Comparison of ENCODE assay signal across 11 cellular contexts in the genomic region with DNA sequence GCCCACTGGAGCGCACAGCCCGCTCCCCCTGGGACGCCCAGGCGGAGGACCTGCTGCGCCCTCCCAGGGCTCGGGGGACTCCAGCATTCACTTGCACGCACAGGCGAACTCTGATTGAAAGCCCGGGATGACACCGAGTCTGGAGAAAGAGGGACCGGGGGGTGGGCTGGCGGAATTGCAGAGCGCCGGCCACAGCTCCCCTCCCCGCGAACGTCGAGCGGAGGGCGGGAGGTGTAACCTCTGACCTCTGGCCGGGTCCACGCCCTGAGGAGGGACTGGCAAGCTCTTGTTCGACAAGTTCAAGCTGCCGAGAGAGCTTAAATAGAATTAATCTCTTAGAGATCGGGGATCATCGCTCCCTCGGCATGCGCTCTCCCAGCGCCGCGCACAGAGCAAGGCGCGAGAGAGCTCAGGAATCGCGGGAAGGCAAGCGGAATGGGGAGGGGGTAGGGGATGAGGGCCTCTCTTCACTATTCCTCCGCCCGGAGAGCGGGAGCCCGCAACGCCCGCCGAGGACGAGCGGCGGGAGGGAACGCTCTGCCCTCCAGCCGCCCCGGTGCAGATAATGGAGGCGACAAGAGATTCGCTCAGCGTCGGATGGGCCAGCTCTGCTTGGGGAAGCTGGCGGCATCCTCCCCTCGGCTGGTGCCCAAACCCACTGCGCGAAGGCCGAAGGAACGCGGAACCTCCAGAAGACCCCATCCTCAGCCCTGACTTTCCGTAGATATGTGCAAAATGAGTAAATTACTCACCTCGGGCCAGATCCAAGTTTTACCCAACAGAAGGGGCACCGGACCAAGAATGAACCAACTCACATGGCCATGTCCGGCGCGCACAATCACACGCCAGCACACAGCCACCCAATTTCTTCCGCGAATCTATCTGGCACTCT. TPM values are rescaled to one million over a fixed set of nuclear protein-coding genes. Genes with fewer than 3 reads are reported as not detected.
DNase-seq lines count a peak whose midpoint lies in the region; TF ChIP-seq lines count a peak whose summit lies in the region.
"Had no signal": no experiment of that assay in that cellular context is flagged by ENCODE, and none has a peak within 500 bp of the region (broad histone marks: within the 10 kb centered on the region; RNA-seq: fewer than 3 reads in every experiment).

No MANE protein-coding gene starts in this region.

- peaks cover 16% of the 10 kb centered on the region for H3K4me1 Mint-ChIP-seq in activated CD4-positive, alpha-beta T cell treated with anti-CD3 and anti-CD28 coated beads, Interleukin-2, amount 10 ng/mL, durations not matched to agents 24 days and 14 days
- H3K4me1 Mint-ChIP-seq in endodermal cell = peaks cover 28% of the 10 kb centered on the region

- peaks cover 16% of the 10 kb centered on the region for H3K4me1 ChIP-seq in endodermal cell (ENCODE audit: control insufficient read depth, insufficient read depth, low read length)

- peaks cover 14% of the 10 kb centered on the region for H3K9me3 Mint-ChIP-seq in activated CD4-positive, alpha-beta T cell treated with anti-CD3 and anti-CD28 coated beads, Interleukin-2, amount 10 ng/mL, durations not matched to agents 24 days and 14 days
- H3K9me3 Mint-ChIP-seq in endodermal cell = no peaks in the 10 kb centered on the region

- DNase-seq in activated CD4-positive, alpha-beta T cell treated with anti-CD3 and anti-CD28 coated beads, Interleukin-2, amount 10 ng/mL, durations not matched to agents 24 days and 14 days = peak; percentile 59
- DNase-seq in activated CD4-positive, alpha-beta T cell treated with anti-CD3 and anti-CD28 coated beads, Interleukin-2, amount 50 U/mL, for 4 hours = no peak
- peak; percentile 27 for DNase-seq in MG63
- DNase-seq in endodermal cell = peak; percentile 81
- peak; percentile 87 for DNase-seq in retina
- DNase-seq in NAMALWA (ENCODE audit: low spot score) = no peak
- no peak for DNase-seq in KG1 (lab: John Stamatoyannopoulos, UW)
- no peak for DNase-seq in NCI-H1048 (lab: John Stamatoyannopoulos, UW)
- DNase-seq: occipital lobe had no signal

- WGBS in endodermal cell (ENCODE audit: insufficient coverage in 1 of 2, insufficient read length in 1 of 2), 2 experiments = 1% methylated on average over 25 to 69 of the region's 69 CpGs

- intact Hi-C loops in activated CD4-positive, alpha-beta T cell treated with anti-CD3 and anti-CD28 coated beads, Interleukin-2, amount 10 ng/mL, durations not matched to agents 24 days and 14 days (cut with micrococcal nuclease) = loop anchor here (1.0 to 5.0 kb wide), 2 partner anchors 49 to 673 kb away; a partner anchor contains a TSS

- H3K9me3 ChIP-seq in MG63 (no peaks in the 10 kb centered on the region), endodermal cell (ENCODE audit: control insufficient read depth, low read length) (no peaks in the 10 kb centered on the region)

- TF ChIP-seq CTCF in endodermal cell (conservative IDR thresholded peaks at IDR 0.05) = no peak

- peak overlapping the region; percentile 24 for H3K4me3 Mint-ChIP-seq in activated CD4-positive, alpha-beta T cell treated with anti-CD3 and anti-CD28 coated beads, Interleukin-2, amount 10 ng/mL, durations not matched to agents 24 days and 14 days
- peak overlapping the region; percentile 43 for H3K4me3 Mint-ChIP-seq in endodermal cell

- H3K36me3 ChIP-seq in MG63 (no peaks in the 10 kb centered on the region), endodermal cell (ENCODE audit: control insufficient read depth, insufficient read depth, low read length) (no peaks in the 10 kb centered on the region)

- no peak overlapping the region for H3K27ac ChIP-seq in endodermal cell (ENCODE audit: low read depth, low read length)
- H3K27ac ChIP-seq: RWPE1 had no signal

- H3K4me3 ChIP-seq in MG63 = peak overlapping the region; percentile 45
- H3K4me3 ChIP-seq in endodermal cell (ENCODE audit: low read length) = peak overlapping the region; percentile 73

- H3K36me3 Mint-ChIP-seq in activated CD4-positive, alpha-beta T cell treated with anti-CD3 and anti-CD28 coated beads, Interleukin-2, amount 10 ng/mL, durations not matched to agents 24 days and 14 days (ENCODE audit: low read depth) = peaks cover 9% of the 10 kb centered on the region
- no peaks in the 10 kb centered on the region for H3K36me3 Mint-ChIP-seq in endodermal cell (ENCODE audit: low read depth)

- H3K27ac Mint-ChIP-seq in activated CD4-positive, alpha-beta T cell treated with anti-CD3 and anti-CD28 coated beads, Interleukin-2, amount 10 ng/mL, durations not matched to agents 24 days and 14 days = peak overlapping the region; percentile 88
- H3K27ac Mint-ChIP-seq in endodermal cell = no peak overlapping the region

- peaks cover 91% of the 10 kb centered on the region for H3K27me3 Mint-ChIP-seq in activated CD4-positive, alpha-beta T cell treated with anti-CD3 and anti-CD28 coated beads, Interleukin-2, amount 10 ng/mL, durations not matched to agents 24 days and 14 days
- H3K27me3 Mint-ChIP-seq in endodermal cell (ENCODE audit: insufficient read depth) = peaks cover 99% of the 10 kb centered on the region

- no peak overlapping the region for H3K9ac ChIP-seq in endodermal cell (ENCODE audit: extremely low read depth, low read length, poor library complexity, severe bottlenecking)

- H3K27me3 ChIP-seq in MG63 (peaks cover 58% of the 10 kb centered on the region), endodermal cell (ENCODE audit: control insufficient read depth, insufficient read depth, low read length, poor library complexity, severe bottlenecking) (peaks cover 100% of the 10 kb centered on the region)

RNA-seq across cellular contexts. Expression of a gene that starts 0.8 kb away (rescaled TPM):
- total RNA-seq in activated CD4-positive, alpha-beta T cell treated with anti-CD3 and anti-CD28 coated beads, Interleukin-2, amount 10 ng/mL, durations not matched to agents 24 days and 14 days = not detected in 2 replicates
- 0.25 TPM in 1 of 2 replicates, not detected in the other for total RNA-seq in MG63 (2014; rRNA removed; shearing (Covaris generic); ENCODE audit: low replicate concordance)
- not detected for total RNA-seq in endodermal cell
- polyA plus RNA-seq in endodermal cell (2013, experiment 1 of 2) = 0.11 TPM
- 0.17 TPM for polyA plus RNA-seq in endodermal cell (2013, experiment 2 of 2)
- polyA plus RNA-seq: BJ had no signal

Comparison
In these comparisons a context has a peak if more than half of its experiments do, and no peak if none do; other contexts are left out.
1. DNase-seq: peak in activated CD4-positive, alpha-beta T cell treated with anti-CD3 and anti-CD28 coated beads, Interleukin-2, amount 10 ng/mL, durations not matched to agents 24 days and 14 days (single experiment), MG63 (single experiment), endodermal cell (single experiment) and retina (single experiment); none in activated CD4-positive, alpha-beta T cell treated with anti-CD3 and anti-CD28 coated beads, Interleukin-2, amount 50 U/mL, for 4 hours (0 of 2), NAMALWA (single experiment), KG1 (single experiment) and NCI-H1048 (single experiment).